ENCODE assay signal across 1 cellular context in genomic region chr1:153945795-153946621, GRCh38.
TF ChIP-seq lines count a peak whose summit lies in the region.

No MANE protein-coding gene starts in this region.

TF ChIP-seq in PFSK-1, 5 proteins besides CTCF, POLR2A, EP300 and RAD21:
- no peak for TF ChIP-seq REST (IDR thresholded peaks at IDR 0.05; ENCODE audit: insufficient read depth in 1 of 2, low read depth in 2 of 2, low read length in 2 of 2)
- TF ChIP-seq TAF1 (IDR thresholded peaks at IDR 0.05; ENCODE audit: borderline replicate concordance, insufficient read depth, low read length) = peak; percentile 5; the same call in 1 of the 2 replicates
